In the genomic region with DNA sequence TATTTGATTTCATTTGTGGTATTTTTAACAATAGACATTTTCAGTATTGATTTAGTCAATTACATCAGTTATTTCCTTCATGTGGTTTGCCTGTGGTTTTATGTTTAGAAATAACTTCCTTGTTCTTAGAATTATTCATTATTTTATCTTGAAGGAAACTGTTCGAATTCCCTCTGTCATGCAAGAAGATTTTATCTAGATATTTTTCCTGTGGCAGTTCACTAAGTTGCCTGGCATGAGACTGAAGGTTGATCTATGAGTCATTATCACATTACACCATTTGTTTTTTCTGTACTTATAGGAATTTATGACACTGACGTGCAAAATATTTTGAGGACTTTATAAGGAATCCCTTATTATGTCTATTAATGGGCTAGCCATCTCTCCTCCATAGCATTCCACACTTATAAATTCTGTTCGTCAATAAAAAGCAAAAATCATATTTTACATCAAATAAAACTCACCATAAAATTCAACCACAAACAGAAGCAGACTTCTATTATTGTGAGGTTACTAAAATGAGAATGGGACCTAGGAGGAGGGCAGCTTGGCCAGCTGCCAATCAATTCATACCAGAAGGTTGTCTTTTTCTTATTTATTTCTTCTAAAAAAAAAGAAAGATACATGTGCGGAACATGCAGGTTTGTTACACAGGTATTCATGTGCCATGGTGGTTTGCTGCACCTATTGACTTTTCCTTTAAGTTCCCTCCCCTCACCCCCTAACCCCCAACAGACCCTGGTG, we compare ENCODE assay signal across 13 cellular contexts.
DNase-seq lines count a peak whose midpoint lies in the region; ATAC-seq and TF ChIP-seq lines count a peak whose summit lies in the region.
"Had no signal": no experiment of that assay in that cellular context is flagged by ENCODE, and none has a peak within 500 bp of the region (broad histone marks: within the 10 kb centered on the region; RNA-seq: fewer than 3 reads in every experiment).

No MANE protein-coding gene starts in this region.

- DNase-seq in GF-D8 (lab: John Stamatoyannopoulos, UW): peak; percentile 69
- DNase-seq in RWPE1 (ENCODE audit: low spot score): peak; percentile 38
- DNase-seq in dermis blood vessel endothelial cell: peak; percentile 89
- peak; percentile 77 for DNase-seq in non-pigmented ciliary epithelial cell (ENCODE audit: low read depth)
- DNase-seq in suprapubic skin (ENCODE audit: low spot score in 2 of 2): no peak
- DNase-seq in natural killer cell treated with Interleukin-12 subunit alpha and Interleukin-12 subunit beta and Interleukin-15 and Interleukin-18, amount 100 ng/mL, for 72 hours (ENCODE audit: low spot score): no peak
- DNase-seq: GOT3, NCI-H1930, T-helper 17 cell had no signal

- H3K36me3 Mint-ChIP-seq in natural killer cell treated with Interleukin-12 subunit alpha and Interleukin-12 subunit beta and Interleukin-15 and Interleukin-18, amount 100 ng/mL, for 72 hours: no peaks in the 10 kb centered on the region
- H3K36me3 Mint-ChIP-seq: activated naive CD8-positive, alpha-beta T cell had no signal

- no peak overlapping the region for H3K27ac Mint-ChIP-seq in natural killer cell treated with Interleukin-12 subunit alpha and Interleukin-12 subunit beta and Interleukin-15 and Interleukin-18, amount 100 ng/mL, for 72 hours
- H3K27ac Mint-ChIP-seq: activated naive CD8-positive, alpha-beta T cell; T-helper 17 cell had no signal

- CTCF ChIA-PET in RWPE1 (lab: Yijun Ruan, JAX): interaction anchor here (0.6 to 0.7 kb wide), 2 partner anchors 243 to 994 kb away, joined by 3 to 7 read pairs; no protein-coding TSS in a partner anchor

- H3K4me1 Mint-ChIP-seq in natural killer cell treated with Interleukin-12 subunit alpha and Interleukin-12 subunit beta and Interleukin-15 and Interleukin-18, amount 100 ng/mL, for 72 hours (ENCODE audit: low read depth in 2 of 2): no peaks in the 10 kb centered on the region

- H3K27me3 Mint-ChIP-seq in natural killer cell treated with Interleukin-12 subunit alpha and Interleukin-12 subunit beta and Interleukin-15 and Interleukin-18, amount 100 ng/mL, for 72 hours: peaks cover 8 to 14% of the 10 kb centered on the region in 2 donors

- H3K27ac ChIP-seq in RWPE1: no peak overlapping the region
- H3K27ac ChIP-seq in suprapubic skin: no peak overlapping the region
- H3K27ac ChIP-seq: right atrium auricular region had no signal

- no peaks in the 10 kb centered on the region for H3K27me3 ChIP-seq in suprapubic skin
- H3K27me3 ChIP-seq: right atrium auricular region had no signal

- POLR2A ChIA-PET in RWPE1 (lab: Yijun Ruan, JAX; ENCODE audit: low non-redundant PET): no interaction called here

- no peaks in the 10 kb centered on the region for H3K4me1 ChIP-seq in suprapubic skin
- H3K4me1 ChIP-seq: right atrium auricular region had no signal

- H3K4me3 Mint-ChIP-seq in natural killer cell treated with Interleukin-12 subunit alpha and Interleukin-12 subunit beta and Interleukin-15 and Interleukin-18, amount 100 ng/mL, for 72 hours: no peak overlapping the region
- H3K4me3 Mint-ChIP-seq: activated naive CD8-positive, alpha-beta T cell; T-helper 17 cell had no signal

- no peaks in the 10 kb centered on the region for H3K9me3 Mint-ChIP-seq in natural killer cell treated with Interleukin-12 subunit alpha and Interleukin-12 subunit beta and Interleukin-15 and Interleukin-18, amount 100 ng/mL, for 72 hours

- no peaks in the 10 kb centered on the region for H3K36me3 ChIP-seq in suprapubic skin
- H3K36me3 ChIP-seq: right atrium auricular region had no signal

- H3K9me3 ChIP-seq in suprapubic skin: no peaks in the 10 kb centered on the region

- no peak for TF ChIP-seq CTCF in RWPE1 (conservative IDR thresholded peaks at IDR 0.05; ENCODE audit: low read depth)
- no peak for TF ChIP-seq CTCF in suprapubic skin (IDR thresholded peaks at IDR 0.05)

- WGBS in suprapubic skin: 32% methylated on average over 4 of the region's 4 CpGs

- TF ChIP-seq EP300 in suprapubic skin (IDR thresholded peaks at IDR 0.05): no peak

- no peak for ATAC-seq in GM21529 (IDR thresholded peaks at IDR 0.05; ENCODE audit: unreplicated experiment)
- no peak for ATAC-seq in natural killer cell treated with Interleukin-12 subunit alpha and Interleukin-12 subunit beta and Interleukin-15 and Interleukin-18, amount 100 ng/mL, for 72 hours
- no peak for ATAC-seq in GM18867 (IDR thresholded peaks at IDR 0.05; ENCODE audit: unreplicated experiment)
- ATAC-seq: T-helper 17 cell had no signal

- TF ChIP-seq POLR2A in suprapubic skin (IDR thresholded peaks at IDR 0.05): no peak

- H3K4me3 ChIP-seq in suprapubic skin: no peak overlapping the region
- H3K4me3 ChIP-seq: right atrium auricular region had no signal

Comparison
In these comparisons a context has a peak if more than half of its experiments do, and no peak if none do; other contexts are left out.
1. DNase-seq: peak in GF-D8 (single experiment), RWPE1 (single experiment), dermis blood vessel endothelial cell (single experiment) and non-pigmented ciliary epithelial cell (single experiment); none in suprapubic skin (0 of 2) and natural killer cell treated with Interleukin-12 subunit alpha and Interleukin-12 subunit beta and Interleukin-15 and Interleukin-18, amount 100 ng/mL, for 72 hours (single experiment).